4 cellular contexts compared by ENCODE assay signal in the genomic region with DNA sequence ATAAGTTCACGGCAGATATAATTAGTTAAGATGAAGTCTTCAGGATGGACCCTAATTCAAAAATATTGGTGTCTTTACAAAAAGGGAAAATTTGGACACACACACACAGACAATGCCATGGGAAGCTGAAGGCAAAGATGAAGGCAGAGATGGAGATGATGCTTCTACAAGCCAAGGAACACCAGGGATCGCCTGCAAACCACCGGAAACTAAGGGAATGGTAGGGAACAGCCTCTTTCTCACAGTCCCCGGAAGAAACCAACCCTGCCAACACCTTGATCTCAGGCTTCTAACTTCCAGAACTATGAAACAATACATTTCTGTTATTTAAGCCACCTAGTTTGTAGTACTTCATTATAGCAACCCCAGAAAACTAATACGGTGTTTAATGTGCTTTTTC.
TF ChIP-seq lines count a peak whose summit lies in the region.

No MANE protein-coding gene starts in this region.

TF ChIP-seq in GM23338, 12 proteins besides CTCF, POLR2A, EP300 and RAD21:
- TF ChIP-seq JUNB (IDR thresholded peaks at IDR 0.05; ENCODE audit: unreplicated experiment) = peak; percentile 77
- no peak for TF ChIP-seq STAT1 (IDR thresholded peaks at IDR 0.05; ENCODE audit: unreplicated experiment)

TF ChIP-seq in HEK293, 187 proteins besides CTCF, POLR2A, EP300 and RAD21:
- no peak for TF ChIP-seq REST (tag by site-specific recombination; IDR thresholded peaks at IDR 0.05)
- peak; percentile 96 for TF ChIP-seq ZBTB48 (tag by site-specific recombination; IDR thresholded peaks at IDR 0.05)

TF ChIP-seq in IMR-90, 13 proteins besides CTCF, POLR2A, EP300 and RAD21:
- no peak for TF ChIP-seq ELK1 (IDR thresholded peaks at IDR 0.05; ENCODE audit: borderline replicate concordance, low read depth, low read length)
- no peak for TF ChIP-seq MAFK (IDR thresholded peaks at IDR 0.05; ENCODE audit: low read depth, low read length)
- TF ChIP-seq BHLHE40 (IDR thresholded peaks at IDR 0.05; ENCODE audit: low read depth, low read length) = no peak
- TF ChIP-seq SMC3 (IDR thresholded peaks at IDR 0.05; ENCODE audit: low read depth, low read length) = no peak
- no peak for TF ChIP-seq MXI1 (IDR thresholded peaks at IDR 0.05; ENCODE audit: borderline replicate concordance, low read depth, low read length)
- TF ChIP-seq FOS (IDR thresholded peaks at IDR 0.05; ENCODE audit: low read depth, low read length) = no peak
- TF ChIP-seq RCOR1 (IDR thresholded peaks at IDR 0.05; ENCODE audit: insufficient replicate concordance, low read length) = no peak
- no peak for TF ChIP-seq CHD1 (IDR thresholded peaks at IDR 0.05; ENCODE audit: low read depth, low read length)
- TF ChIP-seq NFE2L2 (IDR thresholded peaks at IDR 0.05; ENCODE audit: low read depth, low read length) = no peak
- TF ChIP-seq RFX5 (IDR thresholded peaks at IDR 0.05; ENCODE audit: low read depth, low read length) = no peak
- TF ChIP-seq MAZ (IDR thresholded peaks at IDR 0.05; ENCODE audit: borderline replicate concordance, low read depth, low read length) = no peak
- no peak for TF ChIP-seq CEBPB (IDR thresholded peaks at IDR 0.05; ENCODE audit: low read depth, low read length)
- TF ChIP-seq, protein P1, sequence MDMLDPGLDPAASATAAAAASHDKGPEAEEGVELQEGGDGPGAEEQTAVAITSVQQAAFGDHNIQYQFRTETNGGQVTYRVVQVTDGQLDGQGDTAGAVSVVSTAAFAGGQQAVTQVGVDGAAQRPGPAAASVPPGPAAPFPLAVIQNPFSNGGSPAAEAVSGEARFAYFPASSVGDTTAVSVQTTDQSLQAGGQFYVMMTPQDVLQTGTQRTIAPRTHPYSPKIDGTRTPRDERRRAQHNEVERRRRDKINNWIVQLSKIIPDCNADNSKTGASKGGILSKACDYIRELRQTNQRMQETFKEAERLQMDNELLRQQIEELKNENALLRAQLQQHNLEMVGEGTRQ (IDR thresholded peaks at IDR 0.05; ENCODE audit: low read depth, low read length) = no peak

TF ChIP-seq in H1, 55 proteins besides CTCF, POLR2A, EP300 and RAD21:
- TF ChIP-seq CEBPB (IDR thresholded peaks at IDR 0.05; ENCODE audit: low read depth, low read length) (no peak), SP1 (IDR thresholded peaks at IDR 0.05; ENCODE audit: low read depth, low read length) (no peak), BCL11A (IDR thresholded peaks at IDR 0.05; ENCODE audit: low read depth in 2 of 2, low read length in 2 of 2) (no peak)
